In genomic region chr10:27192284-27192683, GRCh38 we compare ENCODE assay signal across 12 cellular contexts. TPM values are rescaled to one million over a fixed set of nuclear protein-coding genes. Genes with fewer than 3 reads are reported as not detected.
DNase-seq lines count a peak whose midpoint lies in the region; ATAC-seq and TF ChIP-seq lines count a peak whose summit lies in the region.
"Had no signal": no experiment of that assay in that cellular context is flagged by ENCODE, and none has a peak within 500 bp of the region (broad histone marks: within the 10 kb centered on the region; RNA-seq: fewer than 3 reads in every experiment).

No MANE protein-coding gene starts in this region.

- H3K79me2 ChIP-seq in mammary epithelial cell (ENCODE audit: insufficient read depth, low read length) = no peaks in the 10 kb centered on the region

- BruUV-seq in mammary epithelial cell (replicated peaks; lab: Mats Ljungman, UMichigan) = no TSS peak

- no peak overlapping the region for H2AFZ ChIP-seq in mammary epithelial cell (ENCODE audit: low read depth, low read length)

- no peak for TF ChIP-seq EP300 in Ishikawa (IDR thresholded peaks at IDR 0.05; ENCODE audit: borderline replicate concordance)
- no peak for TF ChIP-seq EP300 in ovary (IDR thresholded peaks at IDR 0.05)

- DNase-seq in AG09319 (ENCODE audit: extremely low read depth, low read depth) (peak; percentile 51), mammary epithelial cell (peak; percentile 91), right lobe of liver (no peak), ovary (no peak)
- DNase-seq in CD8-positive, alpha-beta T cell = no peak
- DNase-seq in activated CD4-positive, alpha-beta T cell treated with anti-CD3 and anti-CD28 coated beads for 4 hours = no peak
- DNase-seq in activated effector memory CD4-positive, alpha-beta T cell treated with Interleukin-2 at 50 U/mL for 16 hours = no peak
- DNase-seq: activated CD8-positive, alpha-beta memory T cell treated with anti-CD3 and anti-CD28 coated beads for 24 hours; DMS79; NCI-H82 had no signal

- ATAC-seq in right lobe of liver = peak in 3 of 4 donors; percentile 33 to 89 (median 55)
- ATAC-seq in CD8-positive, alpha-beta T cell = no peak

- no peaks in the 10 kb centered on the region for H3K36me3 ChIP-seq in mammary epithelial cell (ENCODE audit: insufficient read depth, low read length)
- H3K36me3 ChIP-seq in right lobe of liver = peaks cover 0 to 20% (median 11%) of the 10 kb centered on the region in 4 donors
- H3K36me3 ChIP-seq in CD8-positive, alpha-beta T cell (ENCODE audit: insufficient read depth, low read length) = peaks cover 3% of the 10 kb centered on the region
- no peaks in the 10 kb centered on the region for H3K36me3 ChIP-seq in ovary

- no peak overlapping the region for H3K27ac ChIP-seq in mammary epithelial cell (ENCODE audit: insufficient read depth, low read depth, low read length)
- H3K27ac ChIP-seq in right lobe of liver = no peak overlapping the region
- no peak overlapping the region for H3K27ac ChIP-seq in CD8-positive, alpha-beta T cell (ENCODE audit: low read depth, low read length)
- H3K27ac ChIP-seq in ovary = no peak overlapping the region

- POLR2A ChIA-PET in CD8-positive, alpha-beta T cell (lab: Charles Lee) = no interaction called here

- H3K4me3 ChIP-seq in mammary epithelial cell (replicated peaks in 1 of 3; ENCODE audit: insufficient read depth in 1 of 3, low read depth in 2 of 3, low read length in 3 of 3) (no peak overlapping the region), right lobe of liver (no peak overlapping the region), ovary (no peak overlapping the region)
- H3K4me3 ChIP-seq in CD8-positive, alpha-beta T cell (ENCODE audit: low read depth, low read length) = no peak overlapping the region

- no peaks in the 10 kb centered on the region for H3K27me3 ChIP-seq in mammary epithelial cell (ENCODE audit: insufficient read depth, low read length)
- no peaks in the 10 kb centered on the region for H3K27me3 ChIP-seq in right lobe of liver
- H3K27me3 ChIP-seq in CD8-positive, alpha-beta T cell (ENCODE audit: insufficient read depth, low read length) = no peaks in the 10 kb centered on the region
- no peaks in the 10 kb centered on the region for H3K27me3 ChIP-seq in ovary

- no peak for TF ChIP-seq CTCF in AG09319 (IDR thresholded peaks at IDR 0.05; ENCODE audit: low read depth, low read length)
- no peak for TF ChIP-seq CTCF in mammary epithelial cell (conservative IDR thresholded peaks at IDR 0.05 in 1 of 2, IDR thresholded peaks at IDR 0.05 in 1 of 2; ENCODE audit: extremely low read depth in 1 of 2, insufficient read depth in 1 of 2, low read depth in 1 of 2, low read length in 2 of 2)
- no peak for TF ChIP-seq CTCF in right lobe of liver (IDR thresholded peaks at IDR 0.05)
- no peak for TF ChIP-seq CTCF in CD8-positive, alpha-beta T cell (IDR thresholded peaks at IDR 0.05)
- no peak for TF ChIP-seq CTCF in ovary (IDR thresholded peaks at IDR 0.05)

- intact Hi-C loops in mammary epithelial cell (cut with micrococcal nuclease) = no loop called here
- intact Hi-C loops in right lobe of liver (cut with DNase I) = no loop called here
- intact Hi-C loops in CD8-positive, alpha-beta T cell (cut with DNase I, micrococcal nuclease) = no loop called here
- intact Hi-C loops in ovary (cut with DNase I) = no loop called here

- in situ Hi-C loops in mammary epithelial cell (cut with MboI; ENCODE audit: low sequenced_read_pairs in 2 of 2) = no loop called here

- H3K9ac ChIP-seq in mammary epithelial cell (ENCODE audit: insufficient read depth, low read length) = no peak overlapping the region

- no peak for TF ChIP-seq POLR2A in right lobe of liver (IDR thresholded peaks at IDR 0.05)
- no peak for TF ChIP-seq POLR2A in ovary (IDR thresholded peaks at IDR 0.05)

- WGBS in mammary epithelial cell (ENCODE audit: low coverage, missing lambda C conversion rate) = 65% methylated on average over 3 of the region's 3 CpGs
- WGBS in right lobe of liver (ENCODE audit: insufficient coverage, low coverage, low lambda C conversion rate, missing lambda C conversion rate) = 54% methylated on average over 3 of the region's 3 CpGs
- WGBS in ovary, 3 donors = 63 to 72% (median 66%) methylated on average over 3 of the region's 3 CpGs

- no peaks in the 10 kb centered on the region for H3K9me3 Mint-ChIP-seq in CD8-positive, alpha-beta T cell
- H3K9me3 Mint-ChIP-seq: dendritic cell treated with granulocyte-macrophage colony-stimulating factor and Interleukin-4, amounts not matched to agents 40 ng/mL and 50 ng/mL, for 4 days had no signal

- no peak for TF ChIP-seq RAD21 in Ishikawa (IDR thresholded peaks at IDR 0.05; ENCODE audit: low read depth)

- dilution Hi-C loops in mammary epithelial cell (cut with HindIII; ENCODE audit: low sequenced_read_pairs) = no loop called here

- no peaks in the 10 kb centered on the region for H3K4me1 Mint-ChIP-seq in CD8-positive, alpha-beta T cell (ENCODE audit: low read depth)

- H3K9me3 ChIP-seq in mammary epithelial cell (replicated peaks; ENCODE audit: insufficient read depth, low read length) = no peaks in the 10 kb centered on the region
- H3K9me3 ChIP-seq in right lobe of liver = no peaks in the 10 kb centered on the region
- H3K9me3 ChIP-seq in CD8-positive, alpha-beta T cell (ENCODE audit: low read length) = no peaks in the 10 kb centered on the region
- no peaks in the 10 kb centered on the region for H3K9me3 ChIP-seq in ovary

- H4K20me1 ChIP-seq in mammary epithelial cell (ENCODE audit: insufficient read depth, low read length) = no peaks in the 10 kb centered on the region

- H3K4me3 Mint-ChIP-seq in CD8-positive, alpha-beta T cell = no peak overlapping the region
- H3K4me3 Mint-ChIP-seq: dendritic cell treated with granulocyte-macrophage colony-stimulating factor and Interleukin-4, amounts not matched to agents 40 ng/mL and 50 ng/mL, for 4 days had no signal

- CTCF ChIA-PET in mammary epithelial cell (lab: Charles Lee; ENCODE audit: low non-redundant PET) = no interaction called here
- CTCF ChIA-PET in CD8-positive, alpha-beta T cell (lab: Charles Lee) = interaction anchor here (1.3 kb wide), 1 partner anchor 32 kb away, joined by 3 read pairs; no protein-coding TSS in a partner anchor

- no peaks in the 10 kb centered on the region for H3K27me3 Mint-ChIP-seq in CD8-positive, alpha-beta T cell (ENCODE audit: low read depth)
- H3K27me3 Mint-ChIP-seq: dendritic cell treated with granulocyte-macrophage colony-stimulating factor and Interleukin-4, amounts not matched to agents 40 ng/mL and 50 ng/mL, for 4 days had no signal

- H3K36me3 Mint-ChIP-seq in CD8-positive, alpha-beta T cell = peaks cover 25% of the 10 kb centered on the region

- no peak overlapping the region for H3K27ac Mint-ChIP-seq in CD8-positive, alpha-beta T cell
- H3K27ac Mint-ChIP-seq: dendritic cell treated with granulocyte-macrophage colony-stimulating factor and Interleukin-4, amounts not matched to agents 40 ng/mL and 50 ng/mL, for 4 days had no signal

- H3K4me1 ChIP-seq in mammary epithelial cell (ENCODE audit: insufficient read depth, low read length) (no peaks in the 10 kb centered on the region), right lobe of liver (no peaks in the 10 kb centered on the region), ovary (ENCODE audit: insufficient read depth) (no peaks in the 10 kb centered on the region)
- no peaks in the 10 kb centered on the region for H3K4me1 ChIP-seq in CD8-positive, alpha-beta T cell (ENCODE audit: insufficient read depth, low read length)

- H3K4me2 ChIP-seq in mammary epithelial cell (ENCODE audit: insufficient read depth, low read depth, low read length) = no peak overlapping the region

TF ChIP-seq in Ishikawa, 13 proteins besides CTCF, POLR2A, EP300 and RAD21:
- TF ChIP-seq TCF12 (IDR thresholded peaks at IDR 0.05; ENCODE audit: low read depth) = no peak
- no peak for TF ChIP-seq NFIC (IDR thresholded peaks at IDR 0.05)
- peak; percentile 79 for TF ChIP-seq USF1 (IDR thresholded peaks at IDR 0.05)
- TF ChIP-seq YY1 (IDR thresholded peaks at IDR 0.05; ENCODE audit: low read depth) = no peak
- TF ChIP-seq EGR1 (IDR thresholded peaks at IDR 0.05) = no peak

RNA-seq across cellular contexts. Expression of gene MASTL, which starts 37.1 kb away (rescaled TPM):
- total RNA-seq in mammary epithelial cell = 10 to 100 TPM in 1 of 2 donors, 1 to 10 TPM in 1; 6.5 to 15.8 TPM
- 8.9 TPM for polyA plus RNA-seq in mammary epithelial cell
- polyA minus RNA-seq in mammary epithelial cell = 12.2 TPM
- 1 to 10 TPM; 1.8 to 3.7 (median 2.8) TPM for total RNA-seq in right lobe of liver
- total RNA-seq in CD8-positive, alpha-beta T cell = 10 to 100 TPM; 33.4 to 33.6 TPM
- total RNA-seq in ovary = 1 to 10 TPM; 2.8 to 7.5 (median 5.2) TPM
- polyA plus RNA-seq in ovary = 1 to 10 TPM; 3.8 to 6.3 TPM

RNA-seq across cellular contexts. Expression of gene YME1L1, which starts 38.1 kb away (rescaled TPM):
- 100 to 1,000 TPM in 1 of 2 donors, 10 to 100 TPM in 1; 77.2 to 118 TPM for total RNA-seq in mammary epithelial cell
- 41.6 TPM for polyA plus RNA-seq in mammary epithelial cell
- 53.6 TPM for polyA minus RNA-seq in mammary epithelial cell
- 10 to 100 TPM; 41.1 to 64.2 (median 53.8) TPM for total RNA-seq in right lobe of liver
- 100 to 1,000 TPM; 182 to 193 TPM for total RNA-seq in CD8-positive, alpha-beta T cell
- 100 to 1,000 TPM in 1 of 7 donors, 10 to 100 TPM in 6; 42.8 to 103 (median 78.9) TPM for total RNA-seq in ovary
- 10 to 100 TPM; 45.3 to 86.9 TPM for polyA plus RNA-seq in ovary

RNA-seq across cellular contexts. Expression of gene ACBD5, which starts 48.3 kb away (rescaled TPM):
- total RNA-seq in mammary epithelial cell (10 to 100 TPM; 18.8 to 21.5 TPM), right lobe of liver (10 to 100 TPM; 23.1 to 45.9 (median 32.0) TPM), ovary (10 to 100 TPM in 5 of 7 donors, 1 to 10 TPM in 2; 7.2 to 15.4 (median 12.9) TPM)
- polyA plus RNA-seq in mammary epithelial cell (7.5 TPM), ovary (10 to 100 TPM in 1 of 2 donors, 1 to 10 TPM in 1; 8.6 to 14.0 TPM)
- 10.9 TPM for polyA minus RNA-seq in mammary epithelial cell
- 10 to 100 TPM; 24.4 to 25.8 TPM for total RNA-seq in CD8-positive, alpha-beta T cell

Comparison
In these comparisons a context has a peak if more than half of its experiments do, and no peak if none do; other contexts are left out.
1. DNase-seq: peak in AG09319 (single experiment) and mammary epithelial cell (single experiment); none in right lobe of liver (0 of 3), CD8-positive, alpha-beta T cell (0 of 7), activated CD4-positive, alpha-beta T cell treated with anti-CD3 and anti-CD28 coated beads for 4 hours (0 of 2), activated effector memory CD4-positive, alpha-beta T cell treated with Interleukin-2 at 50 U/mL for 16 hours (single experiment) and ovary (0 of 5).